5 cellular contexts compared by ENCODE assay signal in the genomic region with DNA sequence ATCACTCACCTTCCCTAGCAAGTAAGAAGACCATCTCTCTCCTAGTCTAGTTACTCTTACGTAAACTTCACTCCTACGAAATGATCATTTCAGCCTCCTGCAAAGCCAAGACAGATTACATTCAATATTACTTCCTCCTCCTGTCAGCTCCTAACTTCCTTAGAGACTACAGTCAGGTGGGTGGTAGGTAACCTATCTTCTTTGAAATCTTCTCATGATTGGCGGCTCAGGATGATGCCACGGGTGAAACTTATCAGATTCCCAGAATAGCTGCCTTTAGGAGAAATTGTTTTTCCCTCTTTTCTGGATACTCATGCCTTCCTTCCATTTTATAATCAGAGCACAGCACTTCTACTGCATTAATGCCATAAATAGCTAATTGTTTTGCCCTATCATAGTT.
"Had no signal": no experiment of that assay in that cellular context is flagged by ENCODE, and none has a peak within 500 bp of the region (broad histone marks: within the 10 kb centered on the region; RNA-seq: fewer than 3 reads in every experiment).

No MANE protein-coding gene starts in this region.

- H3K9me3 Mint-ChIP-seq: GM23338 had no signal

- H3K27ac Mint-ChIP-seq: GM23338, H9 had no signal

- ATAC-seq: GM23338, K562 had no signal

- DNase-seq: H9, HCEC 1CT, IMR-90 had no signal

- H3K4me3 Mint-ChIP-seq: GM23338, H9 had no signal

- H3K4me3 ChIP-seq: GM23338, K562 had no signal
